In genomic region chr4:87882321-87882720, GRCh38 we compare ENCODE assay signal across 19 cellular contexts. TPM values are rescaled to one million over a fixed set of nuclear protein-coding genes. Genes with fewer than 3 reads are reported as not detected.
"Had no signal": no experiment of that assay in that cellular context is flagged by ENCODE, and none has a peak within 500 bp of the region (broad histone marks: within the 10 kb centered on the region; RNA-seq: fewer than 3 reads in every experiment).

No MANE protein-coding gene starts in this region.

- H3K9ac ChIP-seq: neural progenitor cell had no signal

- H3K36me3 Mint-ChIP-seq: activated naive CD8-positive, alpha-beta T cell treated with anti-CD3 and anti-CD28 coated beads for 36 hours; naive B cell; neural progenitor cell had no signal

- H3K9me3 ChIP-seq: colonic mucosa, esophagus squamous epithelium, left lung, right lobe of liver, transverse colon had no signal

- H3K27ac ChIP-seq: colonic mucosa, esophagus squamous epithelium, left lung, neural progenitor cell, right lobe of liver, transverse colon had no signal

- H3K27me3 Mint-ChIP-seq: naive B cell had no signal

- H3K4me3 ChIP-seq: colonic mucosa, esophagus squamous epithelium, left lung, neural progenitor cell, right lobe of liver, transverse colon had no signal

- DNase-seq: activated CD4-positive, alpha-beta T cell treated with anti-CD3 and anti-CD28 coated beads, Interleukin-2, amount 10 ng/mL, durations not matched to agents 24 days and 14 days; activated CD4-positive, CD25-positive, alpha-beta regulatory T cell; activated naive CD8-positive, alpha-beta T cell treated with anti-CD3 and anti-CD28 coated beads for 36 hours; caudate nucleus; colonic mucosa; esophagus squamous epithelium; left lung; mammary epithelial cell; naive B cell; right lobe of liver; stimulated activated CD4-positive, alpha-beta T cell treated with anti-CD3 and anti-CD28 coated beads, Interleukin-2, amount 100 ng/mL, for 24 hours; T-helper 2 cell; transverse colon had no signal

- H3K4me1 ChIP-seq: colonic mucosa, esophagus squamous epithelium, left lung, neural progenitor cell, right lobe of liver had no signal

- H3K27ac Mint-ChIP-seq: activated CD4-positive, alpha-beta T cell treated with anti-CD3 and anti-CD28 coated beads, Interleukin-2, amount 10 ng/mL, durations not matched to agents 24 days and 14 days; activated naive CD8-positive, alpha-beta T cell treated with anti-CD3 and anti-CD28 coated beads for 36 hours; activated T-helper 1 cell treated with anti-CD3 and anti-CD28 coated beads, Interleukin-12 subunit alpha, Interleukin-12 subunit beta, Interleukin-2, Interleukin-4 antibody, amounts not matched to agents 30 ng/mL and 10 ng/mL and 1 ng/mL, durations not matched to agents 14 hours and 24 hours and 36 hours; naive B cell; neural progenitor cell had no signal

- ATAC-seq: left lung, right lobe of liver had no signal

- H3K9me3 Mint-ChIP-seq: activated CD4-positive, alpha-beta T cell treated with anti-CD3 and anti-CD28 coated beads, Interleukin-2, amount 10 ng/mL, durations not matched to agents 24 days and 14 days; activated naive CD8-positive, alpha-beta T cell treated with anti-CD3 and anti-CD28 coated beads for 36 hours; activated T-helper 1 cell treated with anti-CD3 and anti-CD28 coated beads, Interleukin-12 subunit alpha, Interleukin-12 subunit beta, Interleukin-2, Interleukin-4 antibody, amounts not matched to agents 30 ng/mL and 10 ng/mL and 1 ng/mL, durations not matched to agents 14 hours and 24 hours and 36 hours; neural progenitor cell had no signal

- H3K4me3 Mint-ChIP-seq: activated CD4-positive, alpha-beta T cell treated with anti-CD3 and anti-CD28 coated beads, Interleukin-2, amount 10 ng/mL, durations not matched to agents 24 days and 14 days; activated naive CD8-positive, alpha-beta T cell treated with anti-CD3 and anti-CD28 coated beads for 36 hours; activated T-helper 1 cell treated with anti-CD3 and anti-CD28 coated beads, Interleukin-12 subunit alpha, Interleukin-12 subunit beta, Interleukin-2, Interleukin-4 antibody, amounts not matched to agents 30 ng/mL and 10 ng/mL and 1 ng/mL, durations not matched to agents 14 hours and 24 hours and 36 hours; naive B cell; neural progenitor cell had no signal

- H3K4me2 ChIP-seq: neural progenitor cell had no signal

- H3K36me3 ChIP-seq: colonic mucosa, esophagus squamous epithelium, left lung, neural progenitor cell, right lobe of liver, transverse colon had no signal

- H3K27me3 ChIP-seq: colonic mucosa, esophagus squamous epithelium, left lung, neural progenitor cell, right lobe of liver, transverse colon had no signal

- H3K4me1 Mint-ChIP-seq: activated CD4-positive, alpha-beta T cell treated with anti-CD3 and anti-CD28 coated beads, Interleukin-2, amount 10 ng/mL, durations not matched to agents 24 days and 14 days; activated naive CD8-positive, alpha-beta T cell treated with anti-CD3 and anti-CD28 coated beads for 36 hours; neural progenitor cell had no signal

RNA-seq across cellular contexts. Expression of gene MEPE, which starts 49.6 kb away (rescaled TPM):
- total RNA-seq: activated CD4-positive, alpha-beta T cell treated with anti-CD3 and anti-CD28 coated beads, Interleukin-2, amount 10 ng/mL, durations not matched to agents 24 days and 14 days; activated naive CD8-positive, alpha-beta T cell treated with anti-CD3 and anti-CD28 coated beads for 36 hours; activated T-helper 1 cell treated with anti-CD3 and anti-CD28 coated beads, Interleukin-12 subunit alpha, Interleukin-12 subunit beta, Interleukin-2, Interleukin-4 antibody, amounts not matched to agents 30 ng/mL and 10 ng/mL and 1 ng/mL, durations not matched to agents 14 hours and 24 hours and 36 hours; colonic mucosa; esophagus squamous epithelium; left lung; mammary epithelial cell; osteocyte; pulmonary artery endothelial cell; right lobe of liver; subcutaneous adipose tissue; transverse colon had no signal
- polyA plus RNA-seq: keratinocyte, mammary epithelial cell had no signal
